1 cellular context compared by ENCODE assay signal in the genomic region with DNA sequence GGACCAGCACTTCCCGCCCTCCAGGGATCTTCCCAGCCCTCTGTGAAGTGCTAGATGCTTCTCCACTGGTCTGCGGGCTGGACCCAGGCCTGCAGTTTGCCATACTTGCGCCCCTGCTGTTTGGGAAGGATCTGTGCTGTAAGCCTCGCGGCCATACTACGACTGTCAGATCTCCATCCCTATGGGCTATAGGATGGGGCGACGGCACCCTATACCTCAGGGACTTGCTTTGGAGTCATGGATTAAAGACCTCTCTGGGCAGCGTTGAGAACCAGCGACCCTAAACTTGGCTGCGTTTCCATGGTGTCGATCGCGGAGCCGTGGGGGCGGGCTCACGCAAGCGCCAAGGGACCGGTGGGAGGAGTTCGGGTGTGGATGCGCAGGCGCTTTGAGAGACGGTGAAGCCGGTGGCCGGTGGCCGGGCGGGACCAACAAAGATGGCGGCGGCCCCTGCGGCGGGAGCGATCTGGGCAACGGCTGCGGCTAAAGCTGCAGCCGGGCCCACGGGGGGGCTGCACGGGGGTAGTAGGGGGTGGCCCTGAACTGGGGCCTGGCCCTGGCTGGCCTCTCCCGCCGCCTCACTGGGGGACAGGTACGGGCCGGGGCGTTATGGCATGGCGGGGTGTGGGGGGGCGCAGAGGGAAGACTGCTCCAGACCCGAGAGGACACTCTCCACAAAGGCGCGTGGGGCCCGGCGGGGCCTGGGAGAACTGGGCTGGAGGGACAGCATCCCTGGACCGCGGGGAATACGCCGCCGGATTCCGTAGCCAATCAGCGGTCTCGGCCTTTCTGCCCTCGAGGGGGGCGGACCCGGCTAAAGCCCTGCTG.
TF ChIP-seq lines count a peak whose summit lies in the region.

A gene with protein sequence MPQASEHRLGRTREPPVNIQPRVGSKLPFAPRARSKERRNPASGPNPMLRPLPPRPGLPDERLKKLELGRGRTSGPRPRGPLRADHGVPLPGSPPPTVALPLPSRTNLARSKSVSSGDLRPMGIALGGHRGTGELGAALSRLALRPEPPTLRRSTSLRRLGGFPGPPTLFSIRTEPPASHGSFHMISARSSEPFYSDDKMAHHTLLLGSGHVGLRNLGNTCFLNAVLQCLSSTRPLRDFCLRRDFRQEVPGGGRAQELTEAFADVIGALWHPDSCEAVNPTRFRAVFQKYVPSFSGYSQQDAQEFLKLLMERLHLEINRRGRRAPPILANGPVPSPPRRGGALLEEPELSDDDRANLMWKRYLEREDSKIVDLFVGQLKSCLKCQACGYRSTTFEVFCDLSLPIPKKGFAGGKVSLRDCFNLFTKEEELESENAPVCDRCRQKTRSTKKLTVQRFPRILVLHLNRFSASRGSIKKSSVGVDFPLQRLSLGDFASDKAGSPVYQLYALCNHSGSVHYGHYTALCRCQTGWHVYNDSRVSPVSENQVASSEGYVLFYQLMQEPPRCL (plus strand): TSS at position 414 of the 828 bp plus-strand sequence. CDS start 1,141 bp downstream, outside the sequence.

TF ChIP-seq in K562, 482 proteins besides CTCF, POLR2A, EP300 and RAD21 (continued from another document and continues in another):
- TF ChIP-seq, protein P1, sequence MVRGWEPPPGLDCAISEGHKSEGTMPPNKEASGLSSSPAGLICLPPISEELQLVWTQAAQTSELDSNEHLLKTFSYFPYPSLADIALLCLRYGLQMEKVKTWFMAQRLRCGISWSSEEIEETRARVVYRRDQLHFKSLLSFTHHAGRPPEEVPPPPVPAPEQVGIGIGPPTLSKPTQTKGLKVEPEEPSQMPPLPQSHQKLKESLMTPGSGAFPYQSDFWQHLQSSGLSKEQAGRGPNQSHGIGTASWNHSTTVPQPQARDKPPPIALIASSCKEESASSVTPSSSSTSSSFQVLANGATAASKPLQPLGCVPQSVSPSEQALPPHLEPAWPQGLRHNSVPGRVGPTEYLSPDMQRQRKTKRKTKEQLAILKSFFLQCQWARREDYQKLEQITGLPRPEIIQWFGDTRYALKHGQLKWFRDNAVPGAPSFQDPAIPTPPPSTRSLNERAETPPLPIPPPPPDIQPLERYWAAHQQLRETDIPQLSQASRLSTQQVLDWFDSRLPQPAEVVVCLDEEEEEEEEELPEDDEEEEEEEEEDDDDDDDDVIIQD (CRISPR knock-in tag; IDR thresholded peaks at IDR 0.05): no peak
- no peak for TF ChIP-seq HDAC6 (IDR thresholded peaks at IDR 0.05; ENCODE audit: low read depth, low read length)
- peak; percentile 43; the same call in 1 of the 2 replicates for TF ChIP-seq FOXK1 (CRISPR knock-in tag; IDR thresholded peaks at IDR 0.05; ENCODE audit: borderline replicate concordance)
- no peak for TF ChIP-seq ETV6 (IDR thresholded peaks at IDR 0.05; ENCODE audit: borderline replicate concordance in 1 of 2, low read depth in 2 of 2, low read length in 1 of 2)
- no peak for TF ChIP-seq ETV6 (CRISPR knock-in tag; IDR thresholded peaks at IDR 0.05; ENCODE audit: borderline replicate concordance)
- TF ChIP-seq MEIS2 (IDR thresholded peaks at IDR 0.05; ENCODE audit: partially characterized antibody): peak; percentile 93
- no peak for TF ChIP-seq ZNF766 (CRISPR knock-in tag; conservative IDR thresholded peaks at IDR 0.05)
- TF ChIP-seq, protein P2, sequence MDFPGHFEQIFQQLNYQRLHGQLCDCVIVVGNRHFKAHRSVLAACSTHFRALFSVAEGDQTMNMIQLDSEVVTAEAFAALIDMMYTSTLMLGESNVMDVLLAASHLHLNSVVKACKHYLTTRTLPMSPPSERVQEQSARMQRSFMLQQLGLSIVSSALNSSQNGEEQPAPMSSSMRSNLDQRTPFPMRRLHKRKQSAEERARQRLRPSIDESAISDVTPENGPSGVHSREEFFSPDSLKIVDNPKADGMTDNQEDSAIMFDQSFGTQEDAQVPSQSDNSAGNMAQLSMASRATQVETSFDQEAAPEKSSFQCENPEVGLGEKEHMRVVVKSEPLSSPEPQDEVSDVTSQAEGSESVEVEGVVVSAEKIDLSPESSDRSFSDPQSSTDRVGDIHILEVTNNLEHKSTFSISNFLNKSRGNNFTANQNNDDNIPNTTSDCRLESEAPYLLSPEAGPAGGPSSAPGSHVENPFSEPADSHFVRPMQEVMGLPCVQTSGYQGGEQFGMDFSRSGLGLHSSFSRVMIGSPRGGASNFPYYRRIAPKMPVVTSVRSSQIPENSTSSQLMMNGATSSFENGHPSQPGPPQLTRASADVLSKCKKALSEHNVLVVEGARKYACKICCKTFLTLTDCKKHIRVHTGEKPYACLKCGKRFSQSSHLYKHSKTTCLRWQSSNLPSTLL (IDR thresholded peaks at IDR 0.05): no peak
- TF ChIP-seq, protein P3, sequence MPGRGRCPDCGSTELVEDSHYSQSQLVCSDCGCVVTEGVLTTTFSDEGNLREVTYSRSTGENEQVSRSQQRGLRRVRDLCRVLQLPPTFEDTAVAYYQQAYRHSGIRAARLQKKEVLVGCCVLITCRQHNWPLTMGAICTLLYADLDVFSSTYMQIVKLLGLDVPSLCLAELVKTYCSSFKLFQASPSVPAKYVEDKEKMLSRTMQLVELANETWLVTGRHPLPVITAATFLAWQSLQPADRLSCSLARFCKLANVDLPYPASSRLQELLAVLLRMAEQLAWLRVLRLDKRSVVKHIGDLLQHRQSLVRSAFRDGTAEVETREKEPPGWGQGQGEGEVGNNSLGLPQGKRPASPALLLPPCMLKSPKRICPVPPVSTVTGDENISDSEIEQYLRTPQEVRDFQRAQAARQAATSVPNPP (IDR thresholded peaks at IDR 0.05; ENCODE audit: borderline replicate concordance, insufficient read depth, insufficient read length): no peak
- no peak for TF ChIP-seq ZNF3 (CRISPR knock-in tag; IDR thresholded peaks at IDR 0.05)
- peak; percentile 4; the same call in 1 of the 2 replicates for TF ChIP-seq MYNN (IDR thresholded peaks at IDR 0.05)
- no peak for TF ChIP-seq MYNN (CRISPR knock-in tag; IDR thresholded peaks at IDR 0.05)
- TF ChIP-seq, protein P4, sequence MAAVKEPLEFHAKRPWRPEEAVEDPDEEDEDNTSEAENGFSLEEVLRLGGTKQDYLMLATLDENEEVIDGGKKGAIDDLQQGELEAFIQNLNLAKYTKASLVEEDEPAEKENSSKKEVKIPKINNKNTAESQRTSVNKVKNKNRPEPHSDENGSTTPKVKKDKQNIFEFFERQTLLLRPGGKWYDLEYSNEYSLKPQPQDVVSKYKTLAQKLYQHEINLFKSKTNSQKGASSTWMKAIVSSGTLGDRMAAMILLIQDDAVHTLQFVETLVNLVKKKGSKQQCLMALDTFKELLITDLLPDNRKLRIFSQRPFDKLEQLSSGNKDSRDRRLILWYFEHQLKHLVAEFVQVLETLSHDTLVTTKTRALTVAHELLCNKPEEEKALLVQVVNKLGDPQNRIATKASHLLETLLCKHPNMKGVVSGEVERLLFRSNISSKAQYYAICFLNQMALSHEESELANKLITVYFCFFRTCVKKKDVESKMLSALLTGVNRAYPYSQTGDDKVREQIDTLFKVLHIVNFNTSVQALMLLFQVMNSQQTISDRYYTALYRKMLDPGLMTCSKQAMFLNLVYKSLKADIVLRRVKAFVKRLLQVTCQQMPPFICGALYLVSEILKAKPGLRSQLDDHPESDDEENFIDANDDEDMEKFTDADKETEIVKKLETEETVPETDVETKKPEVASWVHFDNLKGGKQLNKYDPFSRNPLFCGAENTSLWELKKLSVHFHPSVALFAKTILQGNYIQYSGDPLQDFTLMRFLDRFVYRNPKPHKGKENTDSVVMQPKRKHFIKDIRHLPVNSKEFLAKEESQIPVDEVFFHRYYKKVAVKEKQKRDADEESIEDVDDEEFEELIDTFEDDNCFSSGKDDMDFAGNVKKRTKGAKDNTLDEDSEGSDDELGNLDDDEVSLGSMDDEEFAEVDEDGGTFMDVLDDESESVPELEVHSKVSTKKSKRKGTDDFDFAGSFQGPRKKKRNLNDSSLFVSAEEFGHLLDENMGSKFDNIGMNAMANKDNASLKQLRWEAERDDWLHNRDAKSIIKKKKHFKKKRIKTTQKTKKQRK (IDR thresholded peaks at IDR 0.05; ENCODE audit: borderline replicate concordance, low read depth, low read length): no peak
- TF ChIP-seq E2F3 (CRISPR knock-in tag; IDR thresholded peaks at IDR 0.05): 0 out of 2 replicates have a peak, but pooled peaks have one; percentile 5
- no peak for TF ChIP-seq NCOA2 (IDR thresholded peaks at IDR 0.05; ENCODE audit: partially characterized antibody in 2 of 2)
- no peak for TF ChIP-seq NCOR1 (IDR thresholded peaks at IDR 0.05)
- peak; percentile 98 for TF ChIP-seq POLR2AphosphoS2 (IDR thresholded peaks at IDR 0.05; ENCODE audit: low read length)
- TF ChIP-seq, protein P5, sequence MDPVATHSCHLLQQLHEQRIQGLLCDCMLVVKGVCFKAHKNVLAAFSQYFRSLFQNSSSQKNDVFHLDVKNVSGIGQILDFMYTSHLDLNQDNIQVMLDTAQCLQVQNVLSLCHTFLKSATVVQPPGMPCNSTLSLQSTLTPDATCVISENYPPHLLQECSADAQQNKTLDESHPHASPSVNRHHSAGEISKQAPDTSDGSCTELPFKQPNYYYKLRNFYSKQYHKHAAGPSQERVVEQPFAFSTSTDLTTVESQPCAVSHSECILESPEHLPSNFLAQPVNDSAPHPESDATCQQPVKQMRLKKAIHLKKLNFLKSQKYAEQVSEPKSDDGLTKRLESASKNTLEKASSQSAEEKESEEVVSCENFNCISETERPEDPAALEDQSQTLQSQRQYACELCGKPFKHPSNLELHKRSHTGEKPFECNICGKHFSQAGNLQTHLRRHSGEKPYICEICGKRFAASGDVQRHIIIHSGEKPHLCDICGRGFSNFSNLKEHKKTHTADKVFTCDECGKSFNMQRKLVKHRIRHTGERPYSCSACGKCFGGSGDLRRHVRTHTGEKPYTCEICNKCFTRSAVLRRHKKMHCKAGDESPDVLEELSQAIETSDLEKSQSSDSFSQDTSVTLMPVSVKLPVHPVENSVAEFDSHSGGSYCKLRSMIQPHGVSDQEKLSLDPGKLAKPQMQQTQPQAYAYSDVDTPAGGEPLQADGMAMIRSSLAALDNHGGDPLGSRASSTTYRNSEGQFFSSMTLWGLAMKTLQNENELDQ (CRISPR knock-in tag; IDR thresholded peaks at IDR 0.05; ENCODE audit: borderline replicate concordance): no peak
- TF ChIP-seq RBBP5 (IDR thresholded peaks at IDR 0.05; ENCODE audit: borderline replicate concordance, insufficient read depth, low read length, poor library complexity, severe bottlenecking): peak; percentile 51
- no peak for TF ChIP-seq DNMT1 (IDR thresholded peaks at IDR 0.05)
- no peak for TF ChIP-seq ZNF717 (CRISPR knock-in tag; IDR thresholded peaks at IDR 0.05)
- no peak for TF ChIP-seq L3MBTL2 (IDR thresholded peaks at IDR 0.05)
- TF ChIP-seq TEAD2 (tag; IDR thresholded peaks at IDR 0.05): no peak
- TF ChIP-seq ZNF77 (CRISPR knock-in tag; IDR thresholded peaks at IDR 0.05): no peak
- TF ChIP-seq, protein P6, sequence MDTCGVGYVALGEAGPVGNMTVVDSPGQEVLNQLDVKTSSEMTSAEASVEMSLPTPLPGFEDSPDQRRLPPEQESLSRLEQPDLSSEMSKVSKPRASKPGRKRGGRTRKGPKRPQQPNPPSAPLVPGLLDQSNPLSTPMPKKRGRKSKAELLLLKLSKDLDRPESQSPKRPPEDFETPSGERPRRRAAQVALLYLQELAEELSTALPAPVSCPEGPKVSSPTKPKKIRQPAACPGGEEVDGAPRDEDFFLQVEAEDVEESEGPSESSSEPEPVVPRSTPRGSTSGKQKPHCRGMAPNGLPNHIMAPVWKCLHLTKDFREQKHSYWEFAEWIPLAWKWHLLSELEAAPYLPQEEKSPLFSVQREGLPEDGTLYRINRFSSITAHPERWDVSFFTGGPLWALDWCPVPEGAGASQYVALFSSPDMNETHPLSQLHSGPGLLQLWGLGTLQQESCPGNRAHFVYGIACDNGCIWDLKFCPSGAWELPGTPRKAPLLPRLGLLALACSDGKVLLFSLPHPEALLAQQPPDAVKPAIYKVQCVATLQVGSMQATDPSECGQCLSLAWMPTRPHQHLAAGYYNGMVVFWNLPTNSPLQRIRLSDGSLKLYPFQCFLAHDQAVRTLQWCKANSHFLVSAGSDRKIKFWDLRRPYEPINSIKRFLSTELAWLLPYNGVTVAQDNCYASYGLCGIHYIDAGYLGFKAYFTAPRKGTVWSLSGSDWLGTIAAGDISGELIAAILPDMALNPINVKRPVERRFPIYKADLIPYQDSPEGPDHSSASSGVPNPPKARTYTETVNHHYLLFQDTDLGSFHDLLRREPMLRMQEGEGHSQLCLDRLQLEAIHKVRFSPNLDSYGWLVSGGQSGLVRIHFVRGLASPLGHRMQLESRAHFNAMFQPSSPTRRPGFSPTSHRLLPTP (IDR thresholded peaks at IDR 0.05; ENCODE audit: borderline replicate concordance, extremely low read depth, insufficient read length): no peak
- peak; percentile 41; the same call in 1 of the 2 replicates for TF ChIP-seq SIN3B (IDR thresholded peaks at IDR 0.05; ENCODE audit: low read depth)
- no peak for TF ChIP-seq ZNF41 (CRISPR knock-in tag; conservative IDR thresholded peaks at IDR 0.05)
- TF ChIP-seq, protein P7, sequence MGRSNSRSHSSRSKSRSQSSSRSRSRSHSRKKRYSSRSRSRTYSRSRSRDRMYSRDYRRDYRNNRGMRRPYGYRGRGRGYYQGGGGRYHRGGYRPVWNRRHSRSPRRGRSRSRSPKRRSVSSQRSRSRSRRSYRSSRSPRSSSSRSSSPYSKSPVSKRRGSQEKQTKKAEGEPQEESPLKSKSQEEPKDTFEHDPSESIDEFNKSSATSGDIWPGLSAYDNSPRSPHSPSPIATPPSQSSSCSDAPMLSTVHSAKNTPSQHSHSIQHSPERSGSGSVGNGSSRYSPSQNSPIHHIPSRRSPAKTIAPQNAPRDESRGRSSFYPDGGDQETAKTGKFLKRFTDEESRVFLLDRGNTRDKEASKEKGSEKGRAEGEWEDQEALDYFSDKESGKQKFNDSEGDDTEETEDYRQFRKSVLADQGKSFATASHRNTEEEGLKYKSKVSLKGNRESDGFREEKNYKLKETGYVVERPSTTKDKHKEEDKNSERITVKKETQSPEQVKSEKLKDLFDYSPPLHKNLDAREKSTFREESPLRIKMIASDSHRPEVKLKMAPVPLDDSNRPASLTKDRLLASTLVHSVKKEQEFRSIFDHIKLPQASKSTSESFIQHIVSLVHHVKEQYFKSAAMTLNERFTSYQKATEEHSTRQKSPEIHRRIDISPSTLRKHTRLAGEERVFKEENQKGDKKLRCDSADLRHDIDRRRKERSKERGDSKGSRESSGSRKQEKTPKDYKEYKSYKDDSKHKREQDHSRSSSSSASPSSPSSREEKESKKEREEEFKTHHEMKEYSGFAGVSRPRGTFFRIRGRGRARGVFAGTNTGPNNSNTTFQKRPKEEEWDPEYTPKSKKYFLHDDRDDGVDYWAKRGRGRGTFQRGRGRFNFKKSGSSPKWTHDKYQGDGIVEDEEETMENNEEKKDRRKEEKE (IDR thresholded peaks at IDR 0.05; ENCODE audit: borderline replicate concordance in 1 of 2, control insufficient read depth in 1 of 2, low read depth in 2 of 2, low read length in 1 of 2): no peak
- TF ChIP-seq, protein P8, sequence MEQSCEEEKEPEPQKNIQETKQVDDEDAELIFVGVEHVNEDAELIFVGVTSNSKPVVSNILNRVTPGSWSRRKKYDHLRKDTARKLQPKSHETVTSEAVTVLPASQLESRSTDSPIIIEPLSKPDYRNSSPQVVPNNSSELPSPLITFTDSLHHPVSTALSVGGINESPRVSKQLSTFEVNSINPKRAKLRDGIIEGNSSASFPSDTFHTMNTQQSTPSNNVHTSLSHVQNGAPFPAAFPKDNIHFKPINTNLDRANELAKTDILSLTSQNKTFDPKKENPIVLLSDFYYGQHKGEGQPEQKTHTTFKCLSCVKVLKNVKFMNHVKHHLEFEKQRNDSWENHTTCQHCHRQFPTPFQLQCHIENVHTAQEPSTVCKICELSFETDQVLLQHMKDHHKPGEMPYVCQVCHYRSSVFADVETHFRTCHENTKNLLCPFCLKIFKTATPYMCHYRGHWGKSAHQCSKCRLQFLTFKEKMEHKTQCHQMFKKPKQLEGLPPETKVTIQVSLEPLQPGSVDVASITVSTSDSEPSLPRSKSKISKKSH (CRISPR knock-in tag; IDR thresholded peaks at IDR 0.05): no peak
- TF ChIP-seq ZNF12 (CRISPR knock-in tag; IDR thresholded peaks at IDR 0.05): no peak
- TF ChIP-seq SRSF9 (IDR thresholded peaks at IDR 0.05; ENCODE audit: borderline replicate concordance, low read depth, low read length): no peak
- TF ChIP-seq CEBPG (CRISPR knock-in tag; IDR thresholded peaks at IDR 0.05): no peak
- TF ChIP-seq CEBPG (tag; conservative IDR thresholded peaks at IDR 0.05 in 1 of 2, IDR thresholded peaks at IDR 0.05 in 1 of 2): no peak
- no peak for TF ChIP-seq ZKSCAN8 (CRISPR knock-in tag; IDR thresholded peaks at IDR 0.05)
